8 cellular contexts compared by ENCODE assay signal in the genomic region with DNA sequence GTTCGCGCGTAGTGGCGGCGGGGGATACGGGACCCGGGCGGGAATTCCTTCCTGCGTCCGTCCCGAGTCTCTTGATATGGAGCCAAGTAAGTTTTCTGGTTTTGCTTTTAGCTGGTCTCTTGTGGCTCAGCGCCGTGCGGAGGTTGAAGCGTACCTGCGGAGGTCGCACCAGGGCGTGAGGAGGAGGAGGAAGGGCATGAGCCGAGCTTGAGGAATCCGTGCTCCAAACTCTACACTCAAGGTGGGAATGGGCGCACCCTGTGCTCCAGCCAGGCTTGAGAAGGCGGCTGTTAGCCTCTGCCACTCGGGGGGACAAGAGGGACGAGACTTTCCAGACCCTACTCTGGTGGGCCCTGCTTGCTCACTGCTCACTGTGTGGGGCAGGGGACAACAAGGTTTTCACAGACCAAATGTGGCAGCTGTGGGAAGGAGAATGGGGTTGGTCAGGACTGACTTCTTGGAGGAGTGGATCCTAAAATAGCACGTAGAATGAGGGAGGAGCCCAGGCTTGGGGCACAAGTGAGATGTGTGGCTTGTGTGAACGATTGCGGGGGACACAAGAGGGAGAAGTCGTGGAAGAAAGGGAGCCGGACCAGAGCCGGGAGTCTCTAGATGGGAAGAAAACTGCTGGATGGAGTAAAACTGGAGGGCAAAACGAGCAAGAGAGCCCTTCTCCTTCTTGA. TPM values are rescaled to one million over a fixed set of nuclear protein-coding genes. Genes with fewer than 3 reads are reported as not detected.
DNase-seq lines count a peak whose midpoint lies in the region; ATAC-seq and TF ChIP-seq lines count a peak whose summit lies in the region.

No MANE protein-coding gene starts in this region.

- WGBS in upper lobe of left lung, 2 donors: 7 to 8% methylated on average over 20 to 27 of the region's 31 CpGs

- TF ChIP-seq POLR2A in upper lobe of left lung (IDR thresholded peaks at IDR 0.05): no peak

- H3K4me3 ChIP-seq in ACC112 (ENCODE audit: low read depth, low read length) (peak overlapping the region; percentile 96), adipocyte (ENCODE audit: low read length) (peak overlapping the region; percentile 94), left lung (peak overlapping the region; percentile 92 to 95), upper lobe of left lung (peak overlapping the region; percentile 87 to 98 (median 91))

- H3K9me3 ChIP-seq in adipocyte (ENCODE audit: control insufficient read depth, low read length): no peaks in the 10 kb centered on the region
- H3K9me3 ChIP-seq in left lung: no peaks in the 10 kb centered on the region
- H3K9me3 ChIP-seq in upper lobe of left lung: no peaks in the 10 kb centered on the region

- no peak for TF ChIP-seq EP300 in upper lobe of left lung (IDR thresholded peaks at IDR 0.05)

- intact Hi-C loops in left lung (cut with DNase I): no loop called here

- ATAC-seq in HG02678 (IDR thresholded peaks at IDR 0.05; ENCODE audit: unreplicated experiment) (peak; percentile 0), left lung (no peak), upper lobe of left lung (ENCODE audit: low FRiP score in 2 of 2) (no peak)

- H3K36me3 ChIP-seq in ACC112 (ENCODE audit: insufficient read depth, low read length) (0 out of 2 replicates have a peak, but pooled peaks cover 4% of the 10 kb centered on the region), adipocyte (ENCODE audit: control insufficient read depth, insufficient read depth, low read length, severe bottlenecking) (peaks cover 20% of the 10 kb centered on the region), left lung (peaks cover 0 to 32% of the 10 kb centered on the region in 2 donors), upper lobe of left lung (peaks cover 7 to 26% (median 20%) of the 10 kb centered on the region in 4 donors)

- H3K79me2 ChIP-seq in ACC112 (ENCODE audit: control insufficient read depth, insufficient read depth, low read length, unreplicated experiment): peaks cover 51% of the 10 kb centered on the region

- H3K4me1 ChIP-seq in ACC112 (ENCODE audit: control insufficient read depth, insufficient read depth, low read length, unreplicated experiment) (peaks cover 61% of the 10 kb centered on the region), adipocyte (ENCODE audit: control insufficient read depth, insufficient read depth, low read length) (peaks cover 35% of the 10 kb centered on the region), left lung (peaks cover 19 to 45% of the 10 kb centered on the region in 2 donors), upper lobe of left lung (peaks cover 31 to 52% (median 33%) of the 10 kb centered on the region in 4 donors)

- H2AFZ ChIP-seq in ACC112 (ENCODE audit: low read length, unreplicated experiment): peak overlapping the region; percentile 73

- peak overlapping the region; percentile 88 for H3K27ac ChIP-seq in ACC112 (ENCODE audit: low read depth, low read length)
- H3K27ac ChIP-seq in left lung: peak overlapping the region; percentile 81 to 89
- H3K27ac ChIP-seq in upper lobe of left lung: peak overlapping the region; percentile 87 to 94 (median 93)

- peak overlapping the region; percentile 96 for H3K9ac ChIP-seq in adipocyte (ENCODE audit: low read length)

- TF ChIP-seq CTCF in left lung (IDR thresholded peaks at IDR 0.05) (no peak), upper lobe of left lung (IDR thresholded peaks at IDR 0.05) (no peak)

- H3K27me3 ChIP-seq in ACC112 (ENCODE audit: insufficient read depth, low read length) (no peaks in the 10 kb centered on the region), adipocyte (replicated peaks; ENCODE audit: control insufficient read depth, insufficient read depth, low read length) (no peaks in the 10 kb centered on the region), left lung (peaks cover 0 to 5% of the 10 kb centered on the region in 2 donors), upper lobe of left lung (no peaks in the 10 kb centered on the region)

- DNase-seq in adipocyte (ENCODE audit: low read depth): peak; percentile 63
- DNase-seq in left lung: no peak
- DNase-seq in upper lobe of left lung: no peak
- no peak for DNase-seq in activated CD8-positive, alpha-beta memory T cell treated with anti-CD3 and anti-CD28 coated beads, Interleukin-2, amount 50 U/mL, for 48 hours
- DNase-seq in HCEC 1CT: no peak
- DNase-seq in SHP77 treated with DMSO at 0.1 percent for 48 hours (lab: John Stamatoyannopoulos, UW): no peak

RNA-seq across cellular contexts. Expression of gene ATG101, which starts 0.6 kb away (rescaled TPM):
- 10 to 100 TPM; 35.7 to 42.4 TPM for total RNA-seq in left lung
- total RNA-seq in upper lobe of left lung: 10 to 100 TPM; 17.8 to 74.8 (median 35.9) TPM

RNA-seq across cellular contexts. Expression of gene SMIM41, which starts 9.1 kb away (rescaled TPM):
- 1 to 10 TPM in 1 of 2 donors, under 1 TPM in 1; 0.47 to 4.5 TPM for total RNA-seq in left lung
- 10 to 100 TPM in 4 of 6 donors, 1 to 10 TPM in 2; 4.7 to 25.1 (median 15.4) TPM for total RNA-seq in upper lobe of left lung

RNA-seq across cellular contexts. Expression of gene NR4A1, which starts 19.1 kb away (rescaled TPM):
- total RNA-seq in left lung (100 to 1,000 TPM in 1 of 2 donors, 10 to 100 TPM in 1; 36.4 to 165 TPM), upper lobe of left lung (100 to 1,000 TPM in 5 of 6 donors, 10 to 100 TPM in 1; 88.3 to 202 (median 156) TPM)
